Comparison of ENCODE assay signal across 12 cellular contexts in genomic region chr12:1047898-1048660, GRCh38. TPM values are rescaled to one million over a fixed set of nuclear protein-coding genes. Genes with fewer than 3 reads are reported as not detected.
DNase-seq lines count a peak whose midpoint lies in the region; ATAC-seq and TF ChIP-seq lines count a peak whose summit lies in the region.
"Had no signal": no experiment of that assay in that cellular context is flagged by ENCODE, and none has a peak within 500 bp of the region (broad histone marks: within the 10 kb centered on the region; RNA-seq: fewer than 3 reads in every experiment).

No MANE protein-coding gene starts in this region.

- 76 to 79% methylated on average over 8 of the region's 8 CpGs for WGBS in testis, 2 donors

- H3K27me3 ChIP-seq in right atrium auricular region (no peaks in the 10 kb centered on the region), testis (no peaks in the 10 kb centered on the region)
- H3K27me3 ChIP-seq: thyroid gland had no signal

- no peaks in the 10 kb centered on the region for H3K36me3 ChIP-seq in right atrium auricular region
- H3K36me3 ChIP-seq in testis (ENCODE audit: low read depth, missing control alignments), result no peaks in the 10 kb centered on the region
- H3K36me3 ChIP-seq: thyroid gland had no signal

- H3K27ac ChIP-seq in right atrium auricular region (peak overlapping the region in 1 of 2 donors; percentile 21), testis (no peak overlapping the region)
- H3K27ac ChIP-seq: thyroid gland had no signal

- H3K9me3 ChIP-seq in right atrium auricular region (no peaks in the 10 kb centered on the region), testis (no peaks in the 10 kb centered on the region)
- H3K9me3 ChIP-seq: thyroid gland had no signal

- DNase-seq in left ventricle myocardium superior, result no peak
- no peak for DNase-seq in right atrium auricular region (ENCODE audit: low spot score)
- DNase-seq in NCI-H82 treated with DMSO at 0.1 percent for 48 hours (lab: John Stamatoyannopoulos, UW; ENCODE audit: unreplicated experiment), result peak; percentile 82
- DNase-seq in fibroblast of gingiva (ENCODE audit: low read depth), result peak; percentile 4
- peak; percentile 45 for DNase-seq in testis
- no peak for DNase-seq in SW 1271 (lab: John Stamatoyannopoulos, UW)
- no peak for DNase-seq in NCI-H526 treated with DMSO at 0.1 percent for 48 hours (lab: John Stamatoyannopoulos, UW)
- DNase-seq: activated CD4-positive, alpha-beta T cell treated with anti-CD3 and anti-CD28 coated beads, Interleukin-2, amount 10 ng/mL, durations not matched to agents 7 days and 5 days; effector CD4-positive, alpha-beta T cell; NCI-H187; thyroid gland had no signal

- no peak for TF ChIP-seq CTCF in right atrium auricular region (IDR thresholded peaks at IDR 0.05)
- TF ChIP-seq CTCF in testis (IDR thresholded peaks at IDR 0.05), result no peak

- peak; percentile 32 for ATAC-seq in left ventricle myocardium superior
- ATAC-seq in GM19463 (IDR thresholded peaks at IDR 0.05; ENCODE audit: unreplicated experiment), result no peak

- H3K4me1 ChIP-seq in right atrium auricular region, result peaks cover 0 to 23% of the 10 kb centered on the region in 2 donors
- H3K4me1 ChIP-seq in testis, result no peaks in the 10 kb centered on the region

- no peak for TF ChIP-seq POLR2A in testis (IDR thresholded peaks at IDR 0.05)

- intact Hi-C loops in left ventricle myocardium superior (cut with micrococcal nuclease), result no loop called here
- intact Hi-C loops in testis (cut with DNase I; ENCODE audit: low total_unique reads), result no loop called here

- no peak overlapping the region for H3K4me3 ChIP-seq in right atrium auricular region
- H3K4me3 ChIP-seq in testis, result no peak overlapping the region
- H3K4me3 ChIP-seq: thyroid gland had no signal

RNA-seq across cellular contexts. Expression of gene ERC1, which starts 57.1 kb away (rescaled TPM):
- total RNA-seq in left ventricle myocardium superior (43.0 TPM), right atrium auricular region (10 to 100 TPM; 40.3 to 43.0 TPM), testis (100 to 1,000 TPM; 106 to 109 TPM)
- polyA plus RNA-seq in testis (ENCODE audit: insufficient read depth, low read depth, low replicate concordance), result 25.8 TPM

Comparison
In these comparisons a context has a peak if more than half of its experiments do, and no peak if none do; other contexts are left out.
1. DNase-seq: peak in NCI-H82 treated with DMSO at 0.1 percent for 48 hours (single experiment), fibroblast of gingiva (single experiment) and testis (single experiment); none in left ventricle myocardium superior (single experiment), right atrium auricular region (single experiment), SW 1271 (0 of 2) and NCI-H526 treated with DMSO at 0.1 percent for 48 hours (single experiment).